ENCODE assay signal across 25 cellular contexts in the genomic region with DNA sequence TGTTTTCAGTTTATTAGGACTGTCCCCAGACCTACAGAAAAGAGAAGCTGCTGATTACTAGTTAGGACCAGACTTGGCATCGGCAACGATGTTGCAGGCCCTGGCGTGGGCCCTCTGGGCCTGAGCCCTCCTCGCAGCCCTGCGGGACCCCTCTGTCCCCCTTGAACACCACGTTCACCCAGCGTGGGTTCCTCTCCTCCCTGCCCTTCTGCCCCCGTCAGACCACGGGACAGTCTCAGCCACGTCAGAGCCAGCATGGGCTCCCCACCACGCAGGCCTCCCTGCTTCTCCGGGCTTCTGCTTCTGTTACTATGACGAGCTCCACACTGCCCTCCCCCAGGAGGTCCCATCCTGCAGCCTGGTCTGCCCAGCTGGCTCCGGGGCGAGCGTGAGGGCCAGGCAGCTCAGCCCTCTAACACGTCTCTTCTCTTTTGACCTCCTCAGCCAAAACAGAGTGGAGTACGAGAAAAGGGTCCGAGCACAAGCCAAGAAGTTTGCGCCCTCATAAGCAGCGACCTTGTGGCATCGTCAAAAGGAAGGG.
"Had no signal": no experiment of that assay in that cellular context is flagged by ENCODE, and none has a peak within 500 bp of the region (broad histone marks: within the 10 kb centered on the region; RNA-seq: fewer than 3 reads in every experiment).

No MANE protein-coding gene starts in this region.

- H3K36me3 ChIP-seq: uterus had no signal

- H3K4me3 Mint-ChIP-seq: activated CD4-positive, alpha-beta memory T cell treated with anti-CD3 and anti-CD28 coated beads for 36 hours; activated CD4-positive, alpha-beta T cell treated with anti-CD3 and anti-CD28 coated beads for 36 hours; activated CD8-positive, alpha-beta memory T cell treated with anti-CD3 and anti-CD28 coated beads, Interleukin-2, amount 10 ng/mL, durations not matched to agents 7 days and 5 days; activated naive CD4-positive, alpha-beta T cell treated with anti-CD3 and anti-CD28 coated beads, Interleukin-2, amount 10 ng/mL, durations not matched to agents 7 days and 5 days; brain; naive thymus-derived CD4-positive, alpha-beta T cell; stimulated activated naive CD8-positive, alpha-beta T cell treated with anti-CD3 and anti-CD28 coated beads, Interleukin-15, amount 100 ng/mL, for 72 hours; T-helper 1 cell treated with Interleukin-12 subunit alpha and Interleukin-12 subunit beta and Interleukin-4 antibody, amounts not matched to agents 30 μg/mL and 1 μg/mL, for 36 hours had no signal

- H3K27ac ChIP-seq: thyroid gland, uterus had no signal

- H3K9me3 Mint-ChIP-seq: activated CD4-positive, alpha-beta memory T cell treated with anti-CD3 and anti-CD28 coated beads for 36 hours; activated naive CD4-positive, alpha-beta T cell treated with anti-CD3 and anti-CD28 coated beads, Interleukin-2, amount 10 ng/mL, durations not matched to agents 7 days and 5 days; activated T-helper 2 cell treated with anti-CD3 and anti-CD28 coated beads, Interferon-gamma antibody, Interleukin-2, Interleukin-4, amounts not matched to agents 10 μg/mL and 5 μg/mL and 100 μg/mL, durations not matched to agents 14 hours and 24 hours and 36 hours; brain; naive thymus-derived CD4-positive, alpha-beta T cell; stimulated activated naive CD8-positive, alpha-beta T cell treated with anti-CD3 and anti-CD28 coated beads, Interleukin-15, amount 100 ng/mL, for 72 hours; T-helper 1 cell treated with Interleukin-12 subunit alpha and Interleukin-12 subunit beta and Interleukin-4 antibody, amounts not matched to agents 30 μg/mL and 1 μg/mL, for 36 hours had no signal

- H3K4me1 Mint-ChIP-seq: activated CD4-positive, alpha-beta T cell treated with anti-CD3 and anti-CD28 coated beads for 36 hours; activated CD8-positive, alpha-beta memory T cell treated with anti-CD3 and anti-CD28 coated beads, Interleukin-2, amount 10 ng/mL, durations not matched to agents 7 days and 5 days; brain had no signal

- H3K27ac Mint-ChIP-seq: activated CD4-positive, alpha-beta memory T cell treated with anti-CD3 and anti-CD28 coated beads for 36 hours; activated CD4-positive, alpha-beta T cell treated with anti-CD3 and anti-CD28 coated beads for 36 hours; activated CD8-positive, alpha-beta memory T cell treated with anti-CD3 and anti-CD28 coated beads, Interleukin-2, amount 10 ng/mL, durations not matched to agents 7 days and 5 days; activated naive CD4-positive, alpha-beta T cell treated with anti-CD3 and anti-CD28 coated beads, Interleukin-2, amount 10 ng/mL, durations not matched to agents 7 days and 5 days; activated T-helper 2 cell treated with anti-CD3 and anti-CD28 coated beads, Interferon-gamma antibody, Interleukin-2, Interleukin-4, amounts not matched to agents 10 μg/mL and 5 μg/mL and 100 μg/mL, durations not matched to agents 14 hours and 24 hours and 36 hours; brain; naive thymus-derived CD4-positive, alpha-beta T cell; progenitor cell of endocrine pancreas; T-helper 1 cell treated with Interleukin-12 subunit alpha and Interleukin-12 subunit beta and Interleukin-4 antibody, amounts not matched to agents 30 μg/mL and 1 μg/mL, for 36 hours had no signal

- H3K27me3 Mint-ChIP-seq: activated CD4-positive, alpha-beta memory T cell treated with anti-CD3 and anti-CD28 coated beads for 36 hours; activated CD4-positive, alpha-beta T cell treated with anti-CD3 and anti-CD28 coated beads for 36 hours; activated CD8-positive, alpha-beta memory T cell treated with anti-CD3 and anti-CD28 coated beads, Interleukin-2, amount 10 ng/mL, durations not matched to agents 7 days and 5 days; activated naive CD4-positive, alpha-beta T cell treated with anti-CD3 and anti-CD28 coated beads, Interleukin-2, amount 10 ng/mL, durations not matched to agents 7 days and 5 days; naive thymus-derived CD4-positive, alpha-beta T cell; progenitor cell of endocrine pancreas; stimulated activated naive CD8-positive, alpha-beta T cell treated with anti-CD3 and anti-CD28 coated beads, Interleukin-15, amount 100 ng/mL, for 72 hours had no signal

- H3K4me1 ChIP-seq: thyroid gland, uterus had no signal

- H3K9me3 ChIP-seq: mucosa of descending colon, thyroid gland, uterus had no signal

- FAIRE-seq: endometrium, islet of Langerhans, small intestine had no signal

- ATAC-seq: activated CD4-positive, alpha-beta T cell treated with anti-CD3 and anti-CD28 coated beads for 36 hours; esophagus mucosa; left lobe of liver; mucosa of descending colon; naive thymus-derived CD4-positive, alpha-beta T cell; right cardiac atrium; stimulated activated naive CD8-positive, alpha-beta T cell treated with anti-CD3 and anti-CD28 coated beads, Interleukin-15, amount 100 ng/mL, for 72 hours had no signal

- DNase-seq: activated CD4-positive, alpha-beta memory T cell treated with anti-CD3 and anti-CD28 coated beads for 36 hours; activated CD4-positive, alpha-beta T cell treated with anti-CD3 and anti-CD28 coated beads for 36 hours; activated CD8-positive, alpha-beta memory T cell treated with anti-CD3 and anti-CD28 coated beads, Interleukin-2, amount 10 ng/mL, durations not matched to agents 7 days and 5 days; activated naive CD4-positive, alpha-beta T cell treated with anti-CD3 and anti-CD28 coated beads, Interleukin-2, amount 10 ng/mL, durations not matched to agents 7 days and 5 days; activated T-cell treated with anti-CD3 and anti-CD28 coated beads, Interleukin-2, amount 50 U/mL, for 1 hour; amniotic stem cell; cerebellar nuclear complex; mucosa of descending colon; naive thymus-derived CD4-positive, alpha-beta T cell; occipital lobe; right cardiac atrium; small intestine; stimulated activated CD4-positive, alpha-beta T cell treated with anti-CD3 and anti-CD28 coated beads, Interleukin-4, amount 100 ng/mL, for 4 hours; stimulated activated CD8-positive, alpha-beta memory T cell treated with anti-CD3 and anti-CD28 coated beads, Interleukin-4, amount 100 ng/mL, for 48 hours; stimulated activated naive CD8-positive, alpha-beta T cell treated with anti-CD3 and anti-CD28 coated beads, Interleukin-15, amount 100 ng/mL, for 72 hours; thyroid gland; uterus had no signal

- H3K4me3 ChIP-seq: mucosa of descending colon, thyroid gland, uterus had no signal

- H3K27me3 ChIP-seq: thyroid gland, uterus had no signal
